In genomic region chr2:222295368-222296041, GRCh38 we compare ENCODE assay signal across 11 cellular contexts. TPM values are rescaled to one million over a fixed set of nuclear protein-coding genes. Genes with fewer than 3 reads are reported as not detected.
DNase-seq lines count a peak whose midpoint lies in the region; ATAC-seq and TF ChIP-seq lines count a peak whose summit lies in the region.
"Had no signal": no experiment of that assay in that cellular context is flagged by ENCODE, and none has a peak within 500 bp of the region (broad histone marks: within the 10 kb centered on the region; RNA-seq: fewer than 3 reads in every experiment).

No MANE protein-coding gene starts in this region.

- peaks cover 95% of the 10 kb centered on the region for H3K27me3 Mint-ChIP-seq in T-helper 2 cell treated with Interferon-gamma antibody and Interleukin-4, amounts not matched to agents 5 μg/mL and 100 μg/mL, for 36 hours (ENCODE audit: low read depth)
- peaks cover 78% of the 10 kb centered on the region for H3K27me3 Mint-ChIP-seq in activated T-helper 17 cell treated with anti-CD3 and anti-CD28 coated beads, Interleukin-2, amount 50 U/mL, for 72 hours

- H3K36me3 ChIP-seq in iPS-18a (ENCODE audit: control insufficient read depth, low read depth, low read length) (no peaks in the 10 kb centered on the region), spleen (no peaks in the 10 kb centered on the region)

- H3K9me3 ChIP-seq in iPS-18a (ENCODE audit: control insufficient read depth, low read depth, low read length) = no peaks in the 10 kb centered on the region
- H3K9me3 ChIP-seq in spleen = peaks cover 0 to 12% (median 0%) of the 10 kb centered on the region in 8 donors

- no peak for TF ChIP-seq POLR2A in spleen (IDR thresholded peaks at IDR 0.05)

- ATAC-seq in activated T-helper 17 cell treated with anti-CD3 and anti-CD28 coated beads, Interleukin-2, amount 50 U/mL, for 72 hours (replicated peaks) = no peak

- peaks cover 2% of the 10 kb centered on the region for H3K36me3 Mint-ChIP-seq in T-helper 2 cell treated with Interferon-gamma antibody and Interleukin-4, amounts not matched to agents 5 μg/mL and 100 μg/mL, for 36 hours (ENCODE audit: low read depth)
- H3K36me3 Mint-ChIP-seq in activated T-helper 17 cell treated with anti-CD3 and anti-CD28 coated beads, Interleukin-2, amount 50 U/mL, for 72 hours (ENCODE audit: low read depth) = peaks cover 12% of the 10 kb centered on the region

- peaks cover 11% of the 10 kb centered on the region for H3K9me3 Mint-ChIP-seq in T-helper 2 cell treated with Interferon-gamma antibody and Interleukin-4, amounts not matched to agents 5 μg/mL and 100 μg/mL, for 36 hours
- H3K9me3 Mint-ChIP-seq in activated T-helper 17 cell treated with anti-CD3 and anti-CD28 coated beads, Interleukin-2, amount 50 U/mL, for 72 hours = peaks cover 5% of the 10 kb centered on the region

- H3K27ac Mint-ChIP-seq in T-helper 2 cell treated with Interferon-gamma antibody and Interleukin-4, amounts not matched to agents 5 μg/mL and 100 μg/mL, for 36 hours = peak overlapping the region; percentile 65
- H3K27ac Mint-ChIP-seq in activated T-helper 17 cell treated with anti-CD3 and anti-CD28 coated beads, Interleukin-2, amount 50 U/mL, for 72 hours = no peak overlapping the region

- H3K4me1 ChIP-seq in iPS-18a (ENCODE audit: control insufficient read depth, low read depth, low read length) = peaks cover 45% of the 10 kb centered on the region
- peaks cover 9 to 70% (median 52%) of the 10 kb centered on the region in 6 donors for H3K4me1 ChIP-seq in spleen

- no peak for TF ChIP-seq CTCF in spleen (IDR thresholded peaks at IDR 0.05 in 8 of 11, conservative IDR thresholded peaks at IDR 0.05 in 3 of 11)

- intact Hi-C loops in spleen (cut with DNase I; ENCODE audit: low total_unique reads) = no loop called here

- DNase-seq in T-helper 2 cell treated with Interferon-gamma antibody and Interleukin-4, amounts not matched to agents 5 μg/mL and 100 μg/mL, for 36 hours (ENCODE audit: low spot score) = no peak
- no peak for DNase-seq in T-helper 2 cell
- DNase-seq in spleen = no peak
- DNase-seq in amniotic stem cell (lab: John Stamatoyannopoulos, UW) = no peak
- DNase-seq in COLO668 (lab: John Stamatoyannopoulos, UW; ENCODE audit: unreplicated experiment) = no peak
- DNase-seq in HuH-7 (ENCODE audit: low spot score) = no peak
- DNase-seq: ACHN; activated CD4-positive, alpha-beta T cell treated with anti-CD3 and anti-CD28 coated beads, Interleukin-2, amount 50 U/mL, for 48 hours; stimulated activated CD4-positive, alpha-beta T cell treated with anti-CD3 and anti-CD28 coated beads, Interleukin-4, amount 100 ng/mL, for 1 hour had no signal

- H3K4me1 Mint-ChIP-seq in T-helper 2 cell treated with Interferon-gamma antibody and Interleukin-4, amounts not matched to agents 5 μg/mL and 100 μg/mL, for 36 hours (ENCODE audit: low read depth) = peaks cover 11% of the 10 kb centered on the region
- peaks cover 11% of the 10 kb centered on the region for H3K4me1 Mint-ChIP-seq in activated T-helper 17 cell treated with anti-CD3 and anti-CD28 coated beads, Interleukin-2, amount 50 U/mL, for 72 hours

- H3K4me3 ChIP-seq in iPS-18a (ENCODE audit: low read length) (peak overlapping the region; percentile 13), spleen (peak overlapping the region in 7 of 8 donors; percentile 13 to 61 (median 25))

- H3K9ac ChIP-seq in iPS-18a (ENCODE audit: low read length) = no peak overlapping the region

- peak overlapping the region; percentile 61 for H3K4me3 Mint-ChIP-seq in T-helper 2 cell treated with Interferon-gamma antibody and Interleukin-4, amounts not matched to agents 5 μg/mL and 100 μg/mL, for 36 hours
- H3K4me3 Mint-ChIP-seq in activated T-helper 17 cell treated with anti-CD3 and anti-CD28 coated beads, Interleukin-2, amount 50 U/mL, for 72 hours = peak overlapping the region; percentile 69

- H3K27ac ChIP-seq in iPS-18a (ENCODE audit: low read length) = no peak overlapping the region
- no peak overlapping the region for H3K27ac ChIP-seq in spleen

- H3K27me3 ChIP-seq in iPS-18a (ENCODE audit: control insufficient read depth, insufficient read depth, low read length) = peaks cover 97% of the 10 kb centered on the region
- peaks cover 8 to 100% (median 98%) of the 10 kb centered on the region in 7 donors for H3K27me3 ChIP-seq in spleen (replicated peaks in 1 of 7)

- WGBS in spleen, 5 donors = 4 to 10% (median 5%) methylated on average over 29 to 33 of the region's 33 CpGs

RNA-seq across cellular contexts. Expression of gene PAX3, which starts 3.3 kb away (rescaled TPM):
- total RNA-seq in activated T-helper 17 cell treated with anti-CD3 and anti-CD28 coated beads, Interleukin-2, amount 50 U/mL, for 72 hours = not detected
- total RNA-seq in spleen = under 1 TPM in 1 of 7 donors, not detected in 6; 0.26 TPM
- polyA plus RNA-seq in spleen = not detected
